Comparison of ENCODE assay signal across 8 cellular contexts in genomic region chr12:29380536-29381523, GRCh38. TPM values are rescaled to one million over a fixed set of nuclear protein-coding genes. Genes with fewer than 3 reads are reported as not detected.
DNase-seq lines count a peak whose midpoint lies in the region; ATAC-seq and TF ChIP-seq lines count a peak whose summit lies in the region.

TSS of gene ERGIC2 (minus strand) at chr12:29381172. CDS start at chr12:29371633, 9,539 bp downstream.

- peak within 1 kb of the TSS; percentile 46 for H3K4me3 ChIP-seq in hepatocyte

- WGBS in hepatocyte (ENCODE audit: low lambda C conversion rate, missing lambda C conversion rate) = under 1% methylated on average over 55 of the region's 55 CpGs

- peak within 1 kb of the TSS; percentile 86 for H2AFZ ChIP-seq in hepatocyte

- no peaks in the 10 kb centered on the region for H4K20me1 ChIP-seq in hepatocyte (ENCODE audit: insufficient read depth, poor library complexity, severe bottlenecking)

- peak within 1 kb of the TSS; percentile 91 for H3K27ac ChIP-seq in hepatocyte

- peak; percentile 98 to 99 for DNase-seq in NCI-H2081 (lab: John Stamatoyannopoulos, UW)
- DNase-seq in T1000 (lab: John Stamatoyannopoulos, UW) = peak; percentile 93
- DNase-seq in astrocyte of the hippocampus (ENCODE audit: low read depth, low spot score) = peak; percentile 99
- DNase-seq in hepatocyte (ENCODE audit: low spot score) = peak; percentile 99
- DNase-seq in renal cortical epithelial cell (ENCODE audit: low read depth) = peak; percentile 100
- no peak for DNase-seq in cortex of kidney (lab: John Stamatoyannopoulos, UW)

- no peaks in the 10 kb centered on the region for H3K4me1 ChIP-seq in hepatocyte (ENCODE audit: insufficient read depth)

- H3K36me3 ChIP-seq in hepatocyte (replicated peaks; ENCODE audit: insufficient read depth, low read depth) = no peaks in the 10 kb centered on the region

- peak within 1 kb of the TSS; percentile 87 for H3K4me2 ChIP-seq in hepatocyte

- peak; percentile 96 for ATAC-seq in GM18508 (IDR thresholded peaks at IDR 0.05; ENCODE audit: insufficient read depth, unreplicated experiment)
- peak; percentile 97 for ATAC-seq in HG03025 (IDR thresholded peaks at IDR 0.05; ENCODE audit: low FRiP score, unreplicated experiment)

- H3K27me3 ChIP-seq in hepatocyte = no peaks in the 10 kb centered on the region

- no peaks in the 10 kb centered on the region for H3K9me2 ChIP-seq in hepatocyte (replicated peaks; ENCODE audit: insufficient read depth)

- H3K9me3 ChIP-seq in hepatocyte (ENCODE audit: low read depth) = no peaks in the 10 kb centered on the region

- H3K79me2 ChIP-seq in hepatocyte = peaks cover 45% of the 10 kb centered on the region

- no peak for TF ChIP-seq CTCF in hepatocyte (IDR thresholded peaks at IDR 0.05; ENCODE audit: poor library complexity)

RNA-seq across cellular contexts. Expression of gene ERGIC2, which starts in this region (rescaled TPM):
- total RNA-seq in hepatocyte = 68.7 and 114 TPM in 2 replicates
- 122 and 130 TPM in 2 replicates for polyA plus RNA-seq in hepatocyte
- total RNA-seq in renal cortical epithelial cell = 89.9 and 114 TPM in 2 replicates
